Comparison of ENCODE assay signal across 1 cellular context in the genomic region with DNA sequence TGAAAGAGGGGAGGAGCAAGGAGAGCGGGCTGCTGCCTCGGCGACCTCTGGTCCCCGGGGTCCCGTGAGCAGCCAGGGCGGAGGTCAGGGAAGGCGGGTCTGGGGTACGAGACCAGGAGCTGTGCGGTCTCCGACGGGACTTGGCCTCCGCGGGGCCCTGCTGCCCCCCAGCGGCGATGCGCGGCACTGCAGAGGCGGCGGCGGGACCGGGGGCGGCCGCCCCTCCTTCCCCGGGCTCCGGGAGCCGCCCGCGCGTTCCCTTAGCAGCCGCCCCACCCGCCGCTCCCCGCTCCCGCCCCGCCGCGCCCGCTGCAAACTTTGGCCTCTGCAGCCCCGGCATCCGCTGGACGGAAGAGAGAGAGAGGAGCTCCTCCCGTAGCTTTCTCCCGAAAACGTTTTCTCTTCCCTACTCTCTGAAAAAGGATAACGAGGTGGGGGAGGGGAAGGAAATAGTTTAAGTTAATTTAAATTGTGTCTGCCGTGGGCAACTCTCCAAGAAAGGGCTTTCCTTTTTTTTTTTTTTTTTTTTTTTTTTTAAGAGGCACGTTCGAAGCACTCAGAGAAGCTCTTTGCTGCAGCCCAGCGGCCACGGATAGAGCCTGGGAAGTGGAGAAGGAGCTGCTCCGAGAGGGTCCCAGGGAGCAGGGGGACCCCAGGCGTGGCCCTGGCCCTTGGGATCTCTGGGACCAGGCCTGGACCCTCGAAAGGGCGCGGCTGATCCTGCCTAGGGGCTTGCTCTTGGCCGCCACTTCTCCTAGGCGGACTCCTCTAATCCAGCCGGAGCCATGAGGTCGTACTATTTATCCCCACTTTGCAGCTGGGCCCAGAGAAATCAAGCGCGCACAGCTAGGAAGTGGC.
TF ChIP-seq lines count a peak whose summit lies in the region.

No MANE protein-coding gene starts in this region.

TF ChIP-seq in HEK293, 187 proteins besides CTCF, POLR2A, EP300 and RAD21 (continued from another document):
- TF ChIP-seq ZNF513 (tag by site-specific recombination; IDR thresholded peaks at IDR 0.05) (no peak), ZNF610 (tag by site-specific recombination; IDR thresholded peaks at IDR 0.05; ENCODE audit: borderline replicate concordance) (no peak), ZNF121 (tag by site-specific recombination; IDR thresholded peaks at IDR 0.05) (no peak), ZNF677 (tag by site-specific recombination; IDR thresholded peaks at IDR 0.05) (no peak), ZNF654 (tag by site-specific recombination; IDR thresholded peaks at IDR 0.05; ENCODE audit: low read depth) (peak; percentile 21), ZNF146 (tag by site-specific recombination; IDR thresholded peaks at IDR 0.05) (no peak), ZNF114 (tag by site-specific recombination; IDR thresholded peaks at IDR 0.05) (no peak), ZNF155 (tag by site-specific recombination; IDR thresholded peaks at IDR 0.05) (no peak), MZF1 (tag by site-specific recombination; IDR thresholded peaks at IDR 0.05; ENCODE audit: borderline replicate concordance) (no peak), ZNF777 (tag by site-specific recombination; IDR thresholded peaks at IDR 0.05; ENCODE audit: borderline replicate concordance) (no peak), ZNF26 (tag by site-specific recombination; IDR thresholded peaks at IDR 0.05) (no peak), ZNF423 (tag by site-specific recombination; IDR thresholded peaks at IDR 0.05) (no peak), PBX3 (CRISPR knock-in tag; IDR thresholded peaks at IDR 0.05) (no peak), ZNF138 (tag by site-specific recombination; IDR thresholded peaks at IDR 0.05; ENCODE audit: borderline replicate concordance) (no peak), ZNF830 (tag by site-specific recombination; IDR thresholded peaks at IDR 0.05; ENCODE audit: low read depth) (no peak), ZNF549 (tag by site-specific recombination; IDR thresholded peaks at IDR 0.05) (no peak)
TF ChIP-seq in HEK293: peak in this region for 8.
